ENCODE assay signal across 23 cellular contexts in genomic region chr19:48552406-48553322, GRCh38. TPM values are rescaled to one million over a fixed set of nuclear protein-coding genes. Genes with fewer than 3 reads are reported as not detected.
A peak's percentile ranks its signal among the peaks of the same experiment; 100 is the strongest.
DNase-seq lines count a peak whose midpoint lies in the region; ATAC-seq, FAIRE-seq and TF ChIP-seq lines count a peak whose summit lies in the region.
"Had no signal": no experiment of that assay in that cellular context is flagged by ENCODE, and none has a peak within 500 bp of the region (broad histone marks: within the 10 kb centered on the region; RNA-seq: fewer than 3 reads in every experiment).

No MANE protein-coding gene starts in this region.

- peaks cover 2% of the 10 kb centered on the region for H3K27me3 Mint-ChIP-seq in activated CD4-positive, alpha-beta memory T cell treated with anti-CD3 and anti-CD28 coated beads, Interleukin-2, amount 10 ng/mL, durations not matched to agents 7 days and 5 days

- H3K27ac ChIP-seq in RWPE2 (ENCODE audit: poor library complexity, severe bottlenecking): peak overlapping the region; percentile 60
- H3K27ac ChIP-seq in keratinocyte (ENCODE audit: control insufficient read depth, insufficient read depth, low read length): no peak overlapping the region
- H3K27ac ChIP-seq: 22Rv1; ascending aorta; BLaER1 treated with 17β-estradiol and CSF1 and Interleukin-3, amounts not matched to agents 10 nM and 100 nM; gastrocnemius medialis; ovary had no signal

- no peaks in the 10 kb centered on the region for H4K20me1 ChIP-seq in keratinocyte (ENCODE audit: control insufficient read depth, extremely low read depth, insufficient read depth, low read length)
- H4K20me1 ChIP-seq: BLaER1 treated with 17β-estradiol and CSF1 and Interleukin-3, amounts not matched to agents 10 nM and 100 nM had no signal

- no peak overlapping the region for H3K27ac Mint-ChIP-seq in activated CD4-positive, alpha-beta memory T cell treated with anti-CD3 and anti-CD28 coated beads, Interleukin-2, amount 10 ng/mL, durations not matched to agents 7 days and 5 days

- H3K36me3 Mint-ChIP-seq in activated CD4-positive, alpha-beta memory T cell treated with anti-CD3 and anti-CD28 coated beads, Interleukin-2, amount 10 ng/mL, durations not matched to agents 7 days and 5 days (ENCODE audit: low read depth): no peaks in the 10 kb centered on the region

- no peak overlapping the region for H3K4me3 Mint-ChIP-seq in activated CD4-positive, alpha-beta memory T cell treated with anti-CD3 and anti-CD28 coated beads, Interleukin-2, amount 10 ng/mL, durations not matched to agents 7 days and 5 days

- POLR2A ChIA-PET in activated CD4-positive, alpha-beta memory T cell treated with anti-CD3 and anti-CD28 coated beads, Interleukin-2, amount 10 ng/mL, durations not matched to agents 7 days and 5 days (lab: Charles Lee): no interaction called here

- no peaks in the 10 kb centered on the region for H3K9me3 Mint-ChIP-seq in activated CD4-positive, alpha-beta memory T cell treated with anti-CD3 and anti-CD28 coated beads, Interleukin-2, amount 10 ng/mL, durations not matched to agents 7 days and 5 days
- H3K9me3 Mint-ChIP-seq: HFFc6 had no signal

- no peaks in the 10 kb centered on the region for H3K79me2 ChIP-seq in keratinocyte (ENCODE audit: control insufficient read depth, insufficient read depth, low read length)

- CTCF ChIA-PET in activated CD4-positive, alpha-beta memory T cell treated with anti-CD3 and anti-CD28 coated beads, Interleukin-2, amount 10 ng/mL, durations not matched to agents 7 days and 5 days (lab: Charles Lee): interaction anchor here (2.4 kb wide), 1 partner anchor 37 kb away, joined by 5 read pairs; no protein-coding TSS in a partner anchor

- no peaks in the 10 kb centered on the region for H3K9me1 ChIP-seq in keratinocyte (ENCODE audit: control insufficient read depth, extremely low read depth, insufficient read depth, low read length)

- dilution Hi-C loops in keratinocyte (cut with MboI; ENCODE audit: extremely low pct_ligation_motif_present, low sequenced_read_pairs): no loop called here

- H3K9me3 ChIP-seq in RWPE2 (ENCODE audit: severe bottlenecking) (no peaks in the 10 kb centered on the region), keratinocyte (ENCODE audit: control insufficient read depth, low read depth, low read length) (no peaks in the 10 kb centered on the region)
- H3K9me3 ChIP-seq: ascending aorta; BLaER1 treated with 17β-estradiol and CSF1 and Interleukin-3, amounts not matched to agents 10 nM and 100 nM; gastrocnemius medialis; ovary had no signal

- H2AFZ ChIP-seq in keratinocyte (ENCODE audit: control insufficient read depth, low read length): no peak overlapping the region

- ATAC-seq in RWPE2 (ENCODE audit: low read depth): no peak
- ATAC-seq: gastrocnemius medialis had no signal

- H3K27me3 ChIP-seq in RWPE2 (ENCODE audit: insufficient read depth, poor library complexity, severe bottlenecking) (no peaks in the 10 kb centered on the region), keratinocyte (ENCODE audit: control insufficient read depth, extremely low read depth, insufficient read depth, low read length) (peaks cover 3% of the 10 kb centered on the region)
- H3K27me3 ChIP-seq: ascending aorta; BLaER1 treated with 17β-estradiol and CSF1 and Interleukin-3, amounts not matched to agents 10 nM and 100 nM; ovary had no signal

- DNase-seq in DMS53 (lab: John Stamatoyannopoulos, UW) (peak; percentile 55), DMS53 treated with DMSO at 0.1 percent for 48 hours (lab: John Stamatoyannopoulos, UW; ENCODE audit: unreplicated experiment) (no peak), RWPE2 (ENCODE audit: low spot score) (no peak), keratinocyte (ENCODE audit: low read depth, low spot score) (no peak), urothelium cell line (ENCODE audit: low spot score) (no peak), ACHN (no peak)
- DNase-seq in NK-92 treated with Interleukin-12 subunit alpha and Interleukin-12 subunit beta, amount 100 ng/mL, for 24 hours (lab: John Stamatoyannopoulos, UW): no peak
- no peak for DNase-seq in activated CD4-positive, alpha-beta memory T cell treated with anti-CD3 and anti-CD28 coated beads, Interleukin-2, amount 10 ng/mL, durations not matched to agents 7 days and 5 days
- DNase-seq: activated naive CD4-positive, alpha-beta T cell; gastrocnemius medialis; NCI-H1436 treated with DMSO at 0.1 percent for 48 hours; ovary; SIG-M5; T-helper 2 cell had no signal

- no peaks in the 10 kb centered on the region for H3K36me3 ChIP-seq in RWPE2 (ENCODE audit: low read depth)
- H3K36me3 ChIP-seq in keratinocyte (ENCODE audit: control insufficient read depth in 2 of 2, extremely low read depth in 1 of 2, insufficient read depth in 2 of 2, low read length in 2 of 2): no peaks in the 10 kb centered on the region
- H3K36me3 ChIP-seq: ascending aorta; BLaER1 treated with 17β-estradiol and CSF1 and Interleukin-3, amounts not matched to agents 10 nM and 100 nM; gastrocnemius medialis; ovary had no signal

- H3K4me1 ChIP-seq in RWPE2 (ENCODE audit: insufficient read depth, poor library complexity, severe bottlenecking) (peaks cover 17% of the 10 kb centered on the region), keratinocyte (ENCODE audit: control insufficient read depth, extremely low read depth, insufficient read depth, low read length) (peaks cover 29% of the 10 kb centered on the region)
- H3K4me1 ChIP-seq: ascending aorta, gastrocnemius medialis had no signal

- in situ Hi-C loops in ACHN (cut with HindIII; ENCODE audit: low pct_ligation_motif_present, low pct_unique_long_range_greater_than_20kb, low sequenced_read_pairs): no loop called here

- no peak overlapping the region for H3K9ac ChIP-seq in keratinocyte (ENCODE audit: control insufficient read depth, extremely low read depth, insufficient read depth, low read length)
- H3K9ac ChIP-seq: BLaER1 treated with 17β-estradiol and CSF1 and Interleukin-3, amounts not matched to agents 10 nM and 100 nM had no signal

- no peak overlapping the region for H3K4me3 ChIP-seq in RWPE2 (ENCODE audit: severe bottlenecking)
- peak overlapping the region in 1 of 3 experiments; percentile 26 for H3K4me3 ChIP-seq in keratinocyte (ENCODE audit: control insufficient read depth in 2 of 3, extremely low read depth in 1 of 3, insufficient read depth in 2 of 3, low read depth in 1 of 3, low read length in 3 of 3)
- H3K4me3 ChIP-seq: ascending aorta; BLaER1 treated with 17β-estradiol and CSF1 and Interleukin-3, amounts not matched to agents 10 nM and 100 nM; gastrocnemius medialis; ovary had no signal

- H3K4me1 Mint-ChIP-seq in activated CD4-positive, alpha-beta memory T cell treated with anti-CD3 and anti-CD28 coated beads, Interleukin-2, amount 10 ng/mL, durations not matched to agents 7 days and 5 days: no peaks in the 10 kb centered on the region

- FAIRE-seq in keratinocyte (lab: Jason Lieb, UNC) (no peak), urothelium cell line (lab: Jason Lieb, UNC) (peak; percentile 76)
- FAIRE-seq: endometrium had no signal

- peak overlapping the region; percentile 37 for H3K4me2 ChIP-seq in keratinocyte (ENCODE audit: control insufficient read depth, extremely low read depth, insufficient read depth, low read depth, low read length)
- H3K4me2 ChIP-seq: BLaER1 treated with 17β-estradiol and CSF1 and Interleukin-3, amounts not matched to agents 10 nM and 100 nM had no signal

- TF ChIP-seq CTCF in RWPE2 (IDR thresholded peaks at IDR 0.05; ENCODE audit: poor library complexity, severe bottlenecking) (no peak), keratinocyte (optimal IDR thresholded peaks at IDR 0.05 in 1 of 3, IDR thresholded peaks at IDR 0.05 in 1 of 3, conservative IDR thresholded peaks at IDR 0.05 in 1 of 3; ENCODE audit: extremely low read depth in 1 of 3, insufficient read depth in 2 of 3, low read length in 3 of 3) (no peak)

RNA-seq across cellular contexts. Expression of gene SULT2B1, which starts 0.7 kb away (rescaled TPM):
- 6.0 to 10.2 TPM (median 8.9 TPM) in 3 replicates for polyA plus RNA-seq in keratinocyte
- polyA plus RNA-seq in keratinocyte (2011; ENCODE audit: low read depth): 92.9 TPM
- 9.9 and 11.2 TPM in 2 replicates for polyA plus RNA-seq in keratinocyte (2011; cell fraction: cytosol; rRNA removed)
- polyA plus RNA-seq in keratinocyte (2011; cell fraction: nucleus; rRNA removed): 6.5 and 6.7 TPM in 2 replicates
- 12.1 and 225 TPM in 2 replicates for polyA plus RNA-seq in keratinocyte (2012; ENCODE audit: low replicate concordance)
- 5.1 to 11.3 TPM (median 10.8 TPM) in 3 replicates for polyA minus RNA-seq in keratinocyte
- polyA minus RNA-seq in keratinocyte (2011; cell fraction: cytosol; rRNA and poly(A)+ RNA removed): 8.8 TPM
- 5.5 and 6.4 TPM in 2 replicates for polyA minus RNA-seq in keratinocyte (2011; cell fraction: nucleus; rRNA and poly(A)+ RNA removed)
- total RNA-seq in activated CD4-positive, alpha-beta memory T cell treated with anti-CD3 and anti-CD28 coated beads, Interleukin-2, amount 10 ng/mL, durations not matched to agents 7 days and 5 days: not detected
- total RNA-seq: ascending aorta, gastrocnemius medialis, left lobe of liver, LHCN-M2, skeletal muscle tissue, temporal lobe had no signal

RNA-seq across cellular contexts. Expression of gene LMTK3, which starts 41.0 kb away (rescaled TPM):
- polyA plus RNA-seq in keratinocyte: 0.51 to 0.76 TPM (median 0.68 TPM) in 3 replicates
- 0.64 TPM for polyA plus RNA-seq in keratinocyte (2011; ENCODE audit: low read depth)
- polyA plus RNA-seq in keratinocyte (2011; cell fraction: cytosol; rRNA removed): 0.12 and 0.71 TPM in 2 replicates
- polyA plus RNA-seq in keratinocyte (2011; cell fraction: nucleus; rRNA removed): 1.6 and 2.4 TPM in 2 replicates
- polyA plus RNA-seq in keratinocyte (2012; ENCODE audit: low replicate concordance): 1.2 and 4.2 TPM in 2 replicates
- polyA minus RNA-seq in keratinocyte: 0.13 to 0.56 TPM (median 0.20 TPM) in 3 replicates
- polyA minus RNA-seq in keratinocyte (2011; cell fraction: cytosol; rRNA and poly(A)+ RNA removed): 1.5 TPM
- 1.7 and 1.8 TPM in 2 replicates for polyA minus RNA-seq in keratinocyte (2011; cell fraction: nucleus; rRNA and poly(A)+ RNA removed)
- 1 to 10 TPM; 3.8 to 5.4 TPM for total RNA-seq in activated CD4-positive, alpha-beta memory T cell treated with anti-CD3 and anti-CD28 coated beads, Interleukin-2, amount 10 ng/mL, durations not matched to agents 7 days and 5 days
- total RNA-seq: gastrocnemius medialis, skeletal muscle tissue had no signal

RNA-seq across cellular contexts. Expression of gene SPACA4, which starts 53.9 kb away (rescaled TPM):
- polyA plus RNA-seq in keratinocyte: 0.08 TPM in 1 of 3 replicates, not detected in the others
- 0.65 TPM for polyA plus RNA-seq in keratinocyte (2011; ENCODE audit: low read depth)
- polyA plus RNA-seq in keratinocyte (2011; cell fraction: cytosol; rRNA removed): not detected in 2 replicates
- polyA plus RNA-seq in keratinocyte (2011; cell fraction: nucleus; rRNA removed): not detected in 2 replicates
- 2.1 TPM in 1 of 2 replicates, not detected in the other for polyA plus RNA-seq in keratinocyte (2012; ENCODE audit: low replicate concordance)
- not detected in 3 replicates for polyA minus RNA-seq in keratinocyte
- polyA minus RNA-seq in keratinocyte (2011; cell fraction: cytosol; rRNA and poly(A)+ RNA removed): not detected
- not detected in 2 replicates for polyA minus RNA-seq in keratinocyte (2011; cell fraction: nucleus; rRNA and poly(A)+ RNA removed)
- total RNA-seq in activated CD4-positive, alpha-beta memory T cell treated with anti-CD3 and anti-CD28 coated beads, Interleukin-2, amount 10 ng/mL, durations not matched to agents 7 days and 5 days: not detected
- total RNA-seq: ascending aorta, gastrocnemius medialis, HFFc6, left lobe of liver, LHCN-M2, ovary, skeletal muscle tissue, temporal lobe had no signal
- polyA plus RNA-seq: ovary had no signal
